In genomic region chr6:30378290-30378937, GRCh38 we compare ENCODE assay signal across 17 cellular contexts.
A peak's percentile ranks its signal among the peaks of the same experiment; 100 is the strongest.
DNase-seq lines count a peak whose midpoint lies in the region; TF ChIP-seq lines count a peak whose summit lies in the region.
"Had no signal": no experiment of that assay in that cellular context is flagged by ENCODE, and none has a peak within 500 bp of the region (broad histone marks: within the 10 kb centered on the region; RNA-seq: fewer than 3 reads in every experiment).

No MANE protein-coding gene starts in this region.

- POLR2A ChIA-PET in HEK293 (lab: Yijun Ruan, JAX) = no interaction called here

- peak; percentile 38 for DNase-seq in RKO (ENCODE audit: low spot score)
- peak; percentile 66 for DNase-seq in epithelial cell of esophagus (ENCODE audit: low read depth)
- DNase-seq in nephron progenitor cell = peak; percentile 35
- DNase-seq in NCI-H748 (lab: John Stamatoyannopoulos, UW; ENCODE audit: unreplicated experiment) = no peak
- DNase-seq in NCI-H526 (lab: John Stamatoyannopoulos, UW) = no peak
- no peak for DNase-seq in NCI-H2227 treated with DMSO at 0.1 percent for 48 hours (lab: John Stamatoyannopoulos, UW)
- DNase-seq: activated T-cell treated with anti-CD3 and anti-CD28 coated beads, Interleukin-2, amount 50 U/mL, for 24 hours; amygdala; CD4-positive, alpha-beta T cell; effector CD4-positive, alpha-beta T cell; NCI-H1048; NCI-H774; spleen; testis had no signal

- TF ChIP-seq CTCF in HEK293 (tag by site-specific recombination; IDR thresholded peaks at IDR 0.05) (no peak), epithelial cell of esophagus (IDR thresholded peaks at IDR 0.05; ENCODE audit: insufficient read depth, low read depth, low read length, missing control alignments) (no peak), nephron progenitor cell (IDR thresholded peaks at IDR 0.05) (no peak)

- H3K27me3 Mint-ChIP-seq in nephron progenitor cell (ENCODE audit: low read depth, poor library complexity) = peaks cover 73% of the 10 kb centered on the region

- H3K4me1 ChIP-seq in HEK293 (ENCODE audit: control insufficient read depth, insufficient read depth, low read length) = no peaks in the 10 kb centered on the region
- H3K4me1 ChIP-seq: spleen, testis had no signal

- no peaks in the 10 kb centered on the region for H3K36me3 ChIP-seq in HEK293 (ENCODE audit: control insufficient read depth in 2 of 2, insufficient read depth in 1 of 2, low read length in 2 of 2)
- H3K36me3 ChIP-seq: neutrophil, spleen had no signal

- H3K4me3 ChIP-seq in HEK293 (ENCODE audit: low read depth, low read length) (no peak overlapping the region), epithelial cell of esophagus (ENCODE audit: low read length) (no peak overlapping the region)
- H3K4me3 ChIP-seq: spleen, testis had no signal

- no peak overlapping the region for H3K27ac ChIP-seq in HEK293 (ENCODE audit: extremely low read depth, low read depth, low read length)
- H3K27ac ChIP-seq: HL-60, neutrophil, spleen, testis had no signal

- CTCF ChIA-PET in HEK293 (lab: Yijun Ruan, JAX) = no interaction called here

- H3K4me1 Mint-ChIP-seq in nephron progenitor cell = no peaks in the 10 kb centered on the region

- H3K9me3 ChIP-seq in HEK293 (ENCODE audit: control insufficient read depth, insufficient read depth, low read depth, low read length) = no peaks in the 10 kb centered on the region
- H3K9me3 ChIP-seq: neutrophil, spleen, testis had no signal

- no peaks in the 10 kb centered on the region for H3K36me3 Mint-ChIP-seq in nephron progenitor cell (ENCODE audit: low read depth)

- no peaks in the 10 kb centered on the region for H3K9me3 Mint-ChIP-seq in nephron progenitor cell
- H3K9me3 Mint-ChIP-seq: activated T-cell treated with anti-CD3 and anti-CD28 coated beads, Interleukin-2, amount 50 U/mL, for 24 hours; CD4-positive, alpha-beta T cell had no signal

- no peak overlapping the region for H3K4me3 Mint-ChIP-seq in nephron progenitor cell
- H3K4me3 Mint-ChIP-seq: activated T-cell treated with anti-CD3 and anti-CD28 coated beads, Interleukin-2, amount 50 U/mL, for 24 hours; CD4-positive, alpha-beta T cell had no signal

- H3K27ac Mint-ChIP-seq in nephron progenitor cell = no peak overlapping the region
- H3K27ac Mint-ChIP-seq: activated T-cell treated with anti-CD3 and anti-CD28 coated beads, Interleukin-2, amount 50 U/mL, for 24 hours; CD4-positive, alpha-beta T cell had no signal

TF ChIP-seq in HEK293, 187 proteins besides CTCF, POLR2A, EP300 and RAD21:
- peak; percentile 97 for TF ChIP-seq REST (tag by site-specific recombination; IDR thresholded peaks at IDR 0.05)
- no peak for TF ChIP-seq ZNF510 (tag by site-specific recombination; IDR thresholded peaks at IDR 0.05; ENCODE audit: insufficient replicate concordance)

Comparison
In these comparisons a context has a peak if more than half of its experiments do, and no peak if none do; other contexts are left out.
1. DNase-seq: peak in RKO (single experiment), epithelial cell of esophagus (single experiment) and nephron progenitor cell (single experiment); none in NCI-H748 (single experiment), NCI-H526 (0 of 2) and NCI-H2227 treated with DMSO at 0.1 percent for 48 hours (single experiment).